ENCODE assay signal across 32 cellular contexts in genomic region chr1:168328965-168329364, GRCh38.
"Had no signal": no experiment of that assay in that cellular context is flagged by ENCODE, and none has a peak within 500 bp of the region (broad histone marks: within the 10 kb centered on the region; RNA-seq: fewer than 3 reads in every experiment).

No MANE protein-coding gene starts in this region.

- H3K4me3 ChIP-seq: ascending aorta, cardiac muscle cell, Peyer's patch, SJSA1 had no signal

- H3K9ac ChIP-seq: SK-N-SH had no signal

- H3K4me1 ChIP-seq: ascending aorta, Peyer's patch, SJSA1 had no signal

- H3K27me3 ChIP-seq: ascending aorta, cardiac muscle cell, Peyer's patch, SJSA1 had no signal

- H3K9me3 Mint-ChIP-seq: activated naive CD8-positive, alpha-beta T cell treated with anti-CD3 and anti-CD28 coated beads for 36 hours; T-helper 1 cell treated with Interleukin-12 subunit alpha and Interleukin-12 subunit beta and Interleukin-4 antibody, amounts not matched to agents 30 μg/mL and 1 μg/mL, for 36 hours had no signal

- H3K27me3 Mint-ChIP-seq: activated CD4-positive, alpha-beta T cell treated with anti-CD3 and anti-CD28 coated beads for 36 hours; activated CD4-positive, alpha-beta T cell treated with anti-CD3 and anti-CD28 coated beads, Interleukin-2, amount 10 ng/mL, durations not matched to agents 7 days and 5 days; activated naive CD8-positive, alpha-beta T cell treated with anti-CD3 and anti-CD28 coated beads for 36 hours; central memory CD8-positive, alpha-beta T cell had no signal

- H3K4me1 Mint-ChIP-seq: activated CD4-positive, alpha-beta T cell treated with anti-CD3 and anti-CD28 coated beads for 36 hours; activated CD4-positive, alpha-beta T cell treated with anti-CD3 and anti-CD28 coated beads, Interleukin-2, amount 10 ng/mL, durations not matched to agents 7 days and 5 days; activated naive CD8-positive, alpha-beta T cell treated with anti-CD3 and anti-CD28 coated beads for 36 hours; central memory CD8-positive, alpha-beta T cell had no signal

- DNase-seq: activated CD4-positive, alpha-beta T cell treated with anti-CD3 and anti-CD28 coated beads for 36 hours; activated CD4-positive, alpha-beta T cell treated with anti-CD3 and anti-CD28 coated beads, Interleukin-2, amount 10 ng/mL, durations not matched to agents 7 days and 5 days; activated CD4-positive, alpha-beta T cell treated with anti-CD3 and anti-CD28 coated beads, Interleukin-2, amount 50 U/mL, for 48 hours; activated CD8-positive, alpha-beta memory T cell treated with anti-CD3 and anti-CD28 coated beads, Interleukin-2, amount 50 U/mL, for 4 hours; activated CD8-positive, alpha-beta T cell treated with anti-CD3 and anti-CD28 coated beads, Interleukin-2, amount 10 ng/mL, durations not matched to agents 7 days and 5 days; activated effector memory CD4-positive, alpha-beta T cell treated with anti-CD3 and anti-CD28 coated beads, Interleukin-2, amount 50 U/mL, for 16 hours; activated naive CD4-positive, alpha-beta T cell; activated naive CD4-positive, alpha-beta T cell treated with anti-CD3 and anti-CD28 coated beads, Interleukin-2, amount 50 U/mL, for 16 hours; activated naive CD8-positive, alpha-beta T cell treated with anti-CD3 and anti-CD28 coated beads for 36 hours; amygdala; Kasumi-1; KG1; NCI-H1092 treated with DMSO at 0.1 percent for 48 hours; NCI-H1417; NCI-H146; NCI-H187 treated with DMSO at 0.1 percent for 48 hours; NCI-H2081; NCI-H345; NCI-H524 treated with DMSO at 0.1 percent for 48 hours; PC-3; Peyer's patch; RPMI8226; SHP77 treated with DMSO at 0.1 percent for 48 hours; SK-N-SH had no signal

- H3K27ac ChIP-seq: ascending aorta, cardiac muscle cell, Peyer's patch, SJSA1 had no signal

- H3K4me2 ChIP-seq: SK-N-SH had no signal

- H3K36me3 ChIP-seq: cardiac muscle cell, Peyer's patch, SJSA1 had no signal

- H3K4me3 Mint-ChIP-seq: activated CD4-positive, alpha-beta T cell treated with anti-CD3 and anti-CD28 coated beads for 36 hours; activated CD4-positive, alpha-beta T cell treated with anti-CD3 and anti-CD28 coated beads, Interleukin-2, amount 10 ng/mL, durations not matched to agents 7 days and 5 days; activated CD8-positive, alpha-beta T cell treated with anti-CD3 and anti-CD28 coated beads, Interleukin-2, amount 10 ng/mL, durations not matched to agents 7 days and 5 days; activated naive CD8-positive, alpha-beta T cell treated with anti-CD3 and anti-CD28 coated beads for 36 hours; central memory CD8-positive, alpha-beta T cell; T-helper 1 cell treated with Interleukin-12 subunit alpha and Interleukin-12 subunit beta and Interleukin-4 antibody, amounts not matched to agents 30 μg/mL and 1 μg/mL, for 36 hours; T-helper 2 cell treated with Interferon-gamma antibody and Interleukin-4, amounts not matched to agents 5 μg/mL and 100 μg/mL, for 36 hours; WTC11 had no signal

- H3K9me3 ChIP-seq: Peyer's patch, SJSA1, SK-N-SH had no signal

- ATAC-seq: activated CD4-positive, alpha-beta T cell treated with anti-CD3 and anti-CD28 coated beads for 36 hours; activated CD4-positive, CD25-positive, alpha-beta regulatory T cell treated with anti-CD3 and anti-CD28 coated beads, Interleukin-2, amount 50 U/mL, for 24 hours; activated CD8-positive, alpha-beta T cell treated with anti-CD3 and anti-CD28 coated beads, Interleukin-2, amount 10 ng/mL, durations not matched to agents 7 days and 5 days; PC-3; WTC11 had no signal

- H3K27ac Mint-ChIP-seq: activated CD4-positive, alpha-beta T cell treated with anti-CD3 and anti-CD28 coated beads for 36 hours; activated CD4-positive, alpha-beta T cell treated with anti-CD3 and anti-CD28 coated beads, Interleukin-2, amount 10 ng/mL, durations not matched to agents 7 days and 5 days; activated CD8-positive, alpha-beta T cell treated with anti-CD3 and anti-CD28 coated beads, Interleukin-2, amount 10 ng/mL, durations not matched to agents 7 days and 5 days; activated naive CD8-positive, alpha-beta T cell treated with anti-CD3 and anti-CD28 coated beads for 36 hours; T-helper 1 cell treated with Interleukin-12 subunit alpha and Interleukin-12 subunit beta and Interleukin-4 antibody, amounts not matched to agents 30 μg/mL and 1 μg/mL, for 36 hours; T-helper 2 cell treated with Interferon-gamma antibody and Interleukin-4, amounts not matched to agents 5 μg/mL and 100 μg/mL, for 36 hours; WTC11 had no signal
